ENCODE assay signal across 12 cellular contexts in genomic region chr5:87354496-87354895, GRCh38. TPM values are rescaled to one million over a fixed set of nuclear protein-coding genes. Genes with fewer than 3 reads are reported as not detected.
DNase-seq lines count a peak whose midpoint lies in the region; ATAC-seq and TF ChIP-seq lines count a peak whose summit lies in the region.
"Had no signal": no experiment of that assay in that cellular context is flagged by ENCODE, and none has a peak within 500 bp of the region (broad histone marks: within the 10 kb centered on the region; RNA-seq: fewer than 3 reads in every experiment).

No MANE protein-coding gene starts in this region.

- peak overlapping the region; percentile 37 for H3K4me2 ChIP-seq in OCI-LY3 (ENCODE audit: low read length)
- H3K4me2 ChIP-seq: smooth muscle cell had no signal

- H3K36me3 Mint-ChIP-seq in endothelial cell (ENCODE audit: low read depth, unreplicated experiment), result peaks cover 36% of the 10 kb centered on the region

- no peaks in the 10 kb centered on the region for H3K9me3 ChIP-seq in OCI-LY3 (ENCODE audit: insufficient read depth, low read length)

- no peaks in the 10 kb centered on the region for H3K4me1 Mint-ChIP-seq in endothelial cell (ENCODE audit: unreplicated experiment)
- H3K4me1 Mint-ChIP-seq: activated CD4-positive, alpha-beta T cell treated with anti-CD3 and anti-CD28 coated beads, Interleukin-2, amount 10 ng/mL, durations not matched to agents 7 days and 5 days; activated naive CD4-positive, alpha-beta T cell treated with anti-CD3 and anti-CD28 coated beads, Interleukin-2, amount 10 ng/mL, durations not matched to agents 7 days and 5 days had no signal

- H3K27ac Mint-ChIP-seq in endothelial cell (ENCODE audit: unreplicated experiment), result no peak overlapping the region
- H3K27ac Mint-ChIP-seq: activated CD4-positive, alpha-beta T cell treated with anti-CD3 and anti-CD28 coated beads, Interleukin-2, amount 10 ng/mL, durations not matched to agents 7 days and 5 days; activated naive CD4-positive, alpha-beta T cell treated with anti-CD3 and anti-CD28 coated beads, Interleukin-2, amount 10 ng/mL, durations not matched to agents 7 days and 5 days had no signal

- no peak for DNase-seq in stimulated activated CD4-positive, alpha-beta T cell treated with anti-CD3 and anti-CD28 coated beads, Interleukin-4, amount 100 ng/mL, for 4 hours
- DNase-seq in EL (no peak), Ammon's horn (ENCODE audit: low spot score) (no peak), endothelial cell (ENCODE audit: low spot score) (no peak)
- DNase-seq: activated CD4-positive, alpha-beta T cell treated with anti-CD3 and anti-CD28 coated beads, Interleukin-2, amount 10 ng/mL, durations not matched to agents 7 days and 5 days; activated naive CD4-positive, alpha-beta T cell treated with anti-CD3 and anti-CD28 coated beads, Interleukin-2, amount 10 ng/mL, durations not matched to agents 7 days and 5 days had no signal

- no peaks in the 10 kb centered on the region for H3K27me3 ChIP-seq in OCI-LY3 (ENCODE audit: low read depth, low read length)

- no peak overlapping the region for H3K4me3 ChIP-seq in OCI-LY3 (ENCODE audit: low read length)
- H3K4me3 ChIP-seq: smooth muscle cell had no signal

- no peak for TF ChIP-seq CTCF in OCI-LY3 (IDR thresholded peaks at IDR 0.05; ENCODE audit: low read depth, low read length)
- no peak for TF ChIP-seq CTCF in endothelial cell (IDR thresholded peaks at IDR 0.05; ENCODE audit: unreplicated experiment)

- H3K36me3 ChIP-seq in OCI-LY3 (replicated peaks; ENCODE audit: low read depth, low read length), result peaks cover 2% of the 10 kb centered on the region

- ATAC-seq in GM18498 (IDR thresholded peaks at IDR 0.05; ENCODE audit: unreplicated experiment) (peak; percentile 88), GM19463 (IDR thresholded peaks at IDR 0.05; ENCODE audit: unreplicated experiment) (peak; percentile 96), HG02943 (IDR thresholded peaks at IDR 0.05; ENCODE audit: low read depth, unreplicated experiment) (peak; percentile 93)

- peaks cover 21% of the 10 kb centered on the region for H3K4me1 ChIP-seq in OCI-LY3 (ENCODE audit: low read length)

- no peaks in the 10 kb centered on the region for H4K20me1 ChIP-seq in OCI-LY3 (ENCODE audit: insufficient read depth, low read length)

- peaks cover 1% of the 10 kb centered on the region for H3K27me3 Mint-ChIP-seq in endothelial cell (ENCODE audit: unreplicated experiment)
- H3K27me3 Mint-ChIP-seq: activated CD4-positive, alpha-beta T cell treated with anti-CD3 and anti-CD28 coated beads, Interleukin-2, amount 10 ng/mL, durations not matched to agents 7 days and 5 days; activated naive CD4-positive, alpha-beta T cell treated with anti-CD3 and anti-CD28 coated beads, Interleukin-2, amount 10 ng/mL, durations not matched to agents 7 days and 5 days; central memory CD8-positive, alpha-beta T cell had no signal

- no peak overlapping the region for H3K9ac ChIP-seq in OCI-LY3 (ENCODE audit: low read length)

- H3K9me3 Mint-ChIP-seq in endothelial cell (ENCODE audit: unreplicated experiment), result no peaks in the 10 kb centered on the region
- H3K9me3 Mint-ChIP-seq: activated CD4-positive, alpha-beta T cell treated with anti-CD3 and anti-CD28 coated beads, Interleukin-2, amount 10 ng/mL, durations not matched to agents 7 days and 5 days; activated naive CD4-positive, alpha-beta T cell treated with anti-CD3 and anti-CD28 coated beads, Interleukin-2, amount 10 ng/mL, durations not matched to agents 7 days and 5 days; central memory CD8-positive, alpha-beta T cell had no signal

- H3K4me3 Mint-ChIP-seq in endothelial cell (ENCODE audit: unreplicated experiment), result no peak overlapping the region
- H3K4me3 Mint-ChIP-seq: activated CD4-positive, alpha-beta T cell treated with anti-CD3 and anti-CD28 coated beads, Interleukin-2, amount 10 ng/mL, durations not matched to agents 7 days and 5 days; activated naive CD4-positive, alpha-beta T cell treated with anti-CD3 and anti-CD28 coated beads, Interleukin-2, amount 10 ng/mL, durations not matched to agents 7 days and 5 days; central memory CD8-positive, alpha-beta T cell had no signal

- no peaks in the 10 kb centered on the region for H3K79me2 ChIP-seq in OCI-LY3 (ENCODE audit: low read length)

- no peak overlapping the region for H2AFZ ChIP-seq in OCI-LY3 (ENCODE audit: low read depth, low read length)

- H3K27ac ChIP-seq in OCI-LY3 (ENCODE audit: low read length), result 0 out of 2 replicates have a peak overlapping the region, but pooled peaks have one; percentile 21

RNA-seq across cellular contexts. Expression of gene CCNH, which starts 58.2 kb away (rescaled TPM):
- total RNA-seq in endothelial cell (ENCODE audit: unreplicated experiment), result 33.9 TPM
